ENCODE assay signal across 12 cellular contexts in the genomic region with DNA sequence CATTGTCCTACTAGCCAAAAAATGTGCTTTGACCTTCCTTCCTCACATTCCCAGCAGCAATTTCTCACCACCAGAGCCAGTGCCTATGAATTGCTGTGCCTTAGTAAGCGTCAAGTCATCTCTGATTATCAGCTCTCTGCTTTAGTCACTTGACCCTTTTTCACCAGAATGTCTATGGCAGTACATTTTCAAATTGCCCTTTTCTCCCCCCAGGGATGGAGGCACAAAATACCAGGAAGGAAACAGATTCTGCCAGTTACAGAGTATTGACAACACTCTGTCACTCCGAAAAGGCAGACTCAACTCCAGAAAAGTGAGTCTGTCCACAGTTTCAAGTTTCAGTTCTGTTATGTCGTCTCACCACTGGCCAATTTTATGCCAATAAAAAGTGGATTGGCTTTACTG.
A peak's percentile ranks its signal among the peaks of the same experiment; 100 is the strongest.
DNase-seq lines count a peak whose midpoint lies in the region; ATAC-seq, FAIRE-seq and TF ChIP-seq lines count a peak whose summit lies in the region.
"Had no signal": no experiment of that assay in that cellular context is flagged by ENCODE, and none has a peak within 500 bp of the region (broad histone marks: within the 10 kb centered on the region; RNA-seq: fewer than 3 reads in every experiment).

No MANE protein-coding gene starts in this region.

- H3K27me3 ChIP-seq in skeletal muscle satellite cell (ENCODE audit: control insufficient read depth, insufficient read depth, low read length), result no peaks in the 10 kb centered on the region
- H3K27me3 ChIP-seq: SJCRH30 had no signal

- H3K9me2 ChIP-seq in OCI-LY7 (ENCODE audit: insufficient read depth, low read length), result no peaks in the 10 kb centered on the region

- H3K79me2 ChIP-seq in OCI-LY7 (ENCODE audit: insufficient read depth, low read depth, low read length), result no peaks in the 10 kb centered on the region

- H3K36me3 ChIP-seq in OCI-LY7 (ENCODE audit: insufficient read depth, low read length), result no peaks in the 10 kb centered on the region
- no peaks in the 10 kb centered on the region for H3K36me3 ChIP-seq in skeletal muscle satellite cell (ENCODE audit: insufficient read depth, low read length)
- no peaks in the 10 kb centered on the region for H3K36me3 ChIP-seq in kidney (ENCODE audit: control insufficient read depth in 1 of 2, insufficient read depth in 2 of 2, low read length in 2 of 2)
- H3K36me3 ChIP-seq: SJCRH30 had no signal

- H2AFZ ChIP-seq in OCI-LY7 (ENCODE audit: low read length), result peak overlapping the region; percentile 74

- POLR2A ChIA-PET in activated CD4-positive, alpha-beta T cell treated with anti-CD3 and anti-CD28 coated beads, Interleukin-2, amount 10 ng/mL, durations not matched to agents 7 days and 5 days (lab: Charles Lee), result no interaction called here
- POLR2A ChIA-PET in OCI-LY7 (lab: Charles Lee), result no interaction called here

- no peak overlapping the region for H3K4me3 ChIP-seq in OCI-LY7 (ENCODE audit: low read depth, low read length, poor library complexity, severe bottlenecking)
- H3K4me3 ChIP-seq in skeletal muscle satellite cell (ENCODE audit: low read length), result no peak overlapping the region
- H3K4me3 ChIP-seq in kidney (ENCODE audit: low read length in 2 of 2), result no peak overlapping the region
- H3K4me3 ChIP-seq: A549, SJCRH30 had no signal

- H3K9me3 ChIP-seq in OCI-LY7 (ENCODE audit: low read length) (no peaks in the 10 kb centered on the region), skeletal muscle satellite cell (replicated peaks; ENCODE audit: low read length) (no peaks in the 10 kb centered on the region), kidney (ENCODE audit: control insufficient read depth in 1 of 2, low read length in 2 of 2) (no peaks in the 10 kb centered on the region)

- H3K27ac ChIP-seq in OCI-LY7 (ENCODE audit: low read depth, low read length, poor library complexity, severe bottlenecking), result no peak overlapping the region
- H3K27ac ChIP-seq in kidney (ENCODE audit: low read depth in 2 of 2, low read length in 2 of 2), result no peak overlapping the region
- H3K27ac ChIP-seq: SJCRH30 had no signal

- H3K4me2 ChIP-seq in OCI-LY7 (ENCODE audit: low read length), result peak overlapping the region; percentile 25; the same call in 1 of the 2 replicates
- no peak overlapping the region for H3K4me2 ChIP-seq in skeletal muscle satellite cell (ENCODE audit: low read length)
- H3K4me2 ChIP-seq: A549 had no signal

- H4K20me1 ChIP-seq in OCI-LY7 (ENCODE audit: insufficient read depth, low read length), result no peaks in the 10 kb centered on the region

- H3K27me3 Mint-ChIP-seq in activated CD4-positive, alpha-beta T cell treated with anti-CD3 and anti-CD28 coated beads, Interleukin-2, amount 10 ng/mL, durations not matched to agents 7 days and 5 days, result peaks cover 73% of the 10 kb centered on the region

- H3K4me1 ChIP-seq in OCI-LY7 (ENCODE audit: insufficient read depth, low read length, poor library complexity, severe bottlenecking) (peaks cover 8% of the 10 kb centered on the region), skeletal muscle satellite cell (ENCODE audit: control insufficient read depth, insufficient read depth, low read length) (peaks cover 34% of the 10 kb centered on the region), kidney (ENCODE audit: control insufficient read depth in 1 of 2, insufficient read depth in 1 of 2, low read depth in 1 of 2, low read length in 2 of 2) (no peaks in the 10 kb centered on the region)
- H3K4me1 ChIP-seq: SJCRH30 had no signal

- TF ChIP-seq CTCF in OCI-LY7 (conservative IDR thresholded peaks at IDR 0.05; ENCODE audit: low read length), result no peak
- no peak for TF ChIP-seq CTCF in kidney (IDR thresholded peaks at IDR 0.05; ENCODE audit: borderline replicate concordance, extremely low read depth, insufficient read depth)

- no peak overlapping the region for H3K27ac Mint-ChIP-seq in activated CD4-positive, alpha-beta T cell treated with anti-CD3 and anti-CD28 coated beads, Interleukin-2, amount 10 ng/mL, durations not matched to agents 7 days and 5 days
- H3K27ac Mint-ChIP-seq: nephron had no signal

- H3K4me3 Mint-ChIP-seq in activated CD4-positive, alpha-beta T cell treated with anti-CD3 and anti-CD28 coated beads, Interleukin-2, amount 10 ng/mL, durations not matched to agents 7 days and 5 days, result peak overlapping the region; percentile 23
- H3K4me3 Mint-ChIP-seq: nephron had no signal

- BruUV-seq in OCI-LY7 (replicated peaks; lab: Mats Ljungman, UMichigan), result no TSS peak

- DNase-seq in activated CD4-positive, alpha-beta T cell treated with anti-CD3 and anti-CD28 coated beads, Interleukin-2, amount 10 ng/mL, durations not matched to agents 7 days and 5 days, result no peak
- no peak for DNase-seq in activated CD4-positive, alpha-beta T cell treated with anti-CD3 and anti-CD28 coated beads for 1 hour
- no peak for DNase-seq in OCI-LY7 (ENCODE audit: low spot score)
- DNase-seq in urothelium cell line (ENCODE audit: low spot score), result no peak
- no peak for DNase-seq in kidney
- DNase-seq: cerebellar nuclear complex had no signal

- no peak for FAIRE-seq in urothelium cell line (lab: Jason Lieb, UNC)
- no peak for FAIRE-seq in kidney (lab: Jason Lieb, UNC)
- FAIRE-seq: A549 had no signal

- H3K9ac ChIP-seq in skeletal muscle satellite cell (ENCODE audit: low read depth, low read length) (peak overlapping the region; percentile 27), kidney (ENCODE audit: low read length in 2 of 2) (no peak overlapping the region)

- intact Hi-C loops in OCI-LY7 (cut with micrococcal nuclease; ENCODE audit: unreplicated experiment), result no loop called here
- intact Hi-C loops in kidney (cut with DNase I), result no loop called here

- H3K9me3 Mint-ChIP-seq in activated CD4-positive, alpha-beta T cell treated with anti-CD3 and anti-CD28 coated beads, Interleukin-2, amount 10 ng/mL, durations not matched to agents 7 days and 5 days, result peaks cover 6% of the 10 kb centered on the region

- CTCF ChIA-PET in activated CD4-positive, alpha-beta T cell treated with anti-CD3 and anti-CD28 coated beads, Interleukin-2, amount 10 ng/mL, durations not matched to agents 7 days and 5 days (lab: Charles Lee), result no interaction called here
- CTCF ChIA-PET in OCI-LY7 (lab: Charles Lee; ENCODE audit: unreplicated experiment), result no interaction called here

- peak; percentile 89 for ATAC-seq in HG02852 (IDR thresholded peaks at IDR 0.05; ENCODE audit: unreplicated experiment)
- no peak for ATAC-seq in GM21528 (IDR thresholded peaks at IDR 0.05; ENCODE audit: low FRiP score, unreplicated experiment)
- ATAC-seq: A549 had no signal

- H3K36me3 Mint-ChIP-seq in activated CD4-positive, alpha-beta T cell treated with anti-CD3 and anti-CD28 coated beads, Interleukin-2, amount 10 ng/mL, durations not matched to agents 7 days and 5 days (ENCODE audit: low read depth), result peaks cover 2% of the 10 kb centered on the region

- peaks cover 18% of the 10 kb centered on the region for H3K4me1 Mint-ChIP-seq in activated CD4-positive, alpha-beta T cell treated with anti-CD3 and anti-CD28 coated beads, Interleukin-2, amount 10 ng/mL, durations not matched to agents 7 days and 5 days
